Comparison of ENCODE assay signal across 8 cellular contexts in genomic region chr4:93710101-93710846, GRCh38.
DNase-seq lines count a peak whose midpoint lies in the region; ATAC-seq and TF ChIP-seq lines count a peak whose summit lies in the region.

No MANE protein-coding gene starts in this region.

- H3K4me1 ChIP-seq in tibial artery (no peaks in the 10 kb centered on the region), Karpas-422 (ENCODE audit: low read length) (no peaks in the 10 kb centered on the region)

- no peaks in the 10 kb centered on the region for H3K27me3 Mint-ChIP-seq in endothelial cell (ENCODE audit: unreplicated experiment)

- H3K9ac ChIP-seq in Karpas-422 (ENCODE audit: low read length) = no peak overlapping the region

- no peak overlapping the region for H2AFZ ChIP-seq in Karpas-422 (ENCODE audit: low read length)

- H3K27me3 ChIP-seq in tibial artery (no peaks in the 10 kb centered on the region), Karpas-422 (ENCODE audit: low read length) (no peaks in the 10 kb centered on the region), MG63 (no peaks in the 10 kb centered on the region)

- H4K20me1 ChIP-seq in Karpas-422 (ENCODE audit: insufficient read depth, low read depth, low read length) = no peaks in the 10 kb centered on the region

- TF ChIP-seq CTCF in C4-2B (conservative IDR thresholded peaks at IDR 0.05) (peak; percentile 33), endothelial cell (IDR thresholded peaks at IDR 0.05; ENCODE audit: unreplicated experiment) (peak; percentile 34), tibial artery (IDR thresholded peaks at IDR 0.05) (no peak)

- H3K4me1 Mint-ChIP-seq in endothelial cell (ENCODE audit: unreplicated experiment) = no peaks in the 10 kb centered on the region

- H3K27ac ChIP-seq in C4-2B (no peak overlapping the region), tibial artery (no peak overlapping the region), Karpas-422 (ENCODE audit: low read length) (no peak overlapping the region)

- H3K36me3 ChIP-seq in tibial artery = no peaks in the 10 kb centered on the region
- no peaks in the 10 kb centered on the region for H3K36me3 ChIP-seq in Karpas-422 (ENCODE audit: insufficient read depth, low read length)
- H3K36me3 ChIP-seq in MG63 = no peaks in the 10 kb centered on the region

- H3K9me3 ChIP-seq in tibial artery = no peaks in the 10 kb centered on the region
- H3K9me3 ChIP-seq in Karpas-422 (ENCODE audit: low read length) = no peaks in the 10 kb centered on the region
- H3K9me3 ChIP-seq in MG63 = no peaks in the 10 kb centered on the region

- no peak overlapping the region for H3K27ac Mint-ChIP-seq in endothelial cell (ENCODE audit: unreplicated experiment)

- ATAC-seq in GM19468 (IDR thresholded peaks at IDR 0.05; ENCODE audit: extremely low read depth, unreplicated experiment) (peak; percentile 34), HG03460 (IDR thresholded peaks at IDR 0.05; ENCODE audit: unreplicated experiment) (peak; percentile 69), HG03108 (IDR thresholded peaks at IDR 0.05; ENCODE audit: unreplicated experiment) (no peak)

- H3K9me2 ChIP-seq in Karpas-422 (replicated peaks; ENCODE audit: insufficient read depth, low read length) = no peaks in the 10 kb centered on the region

- no peak overlapping the region for H3K4me3 Mint-ChIP-seq in endothelial cell (ENCODE audit: unreplicated experiment)

- no peaks in the 10 kb centered on the region for H3K9me3 Mint-ChIP-seq in endothelial cell (ENCODE audit: unreplicated experiment)

- intact Hi-C loops in tibial artery (cut with DNase I; ENCODE audit: low total_unique reads) = no loop called here

- no peak overlapping the region for H3K4me3 ChIP-seq in tibial artery
- no peak overlapping the region for H3K4me3 ChIP-seq in Karpas-422 (ENCODE audit: low read length)
- no peak overlapping the region for H3K4me3 ChIP-seq in MG63

- H3K79me2 ChIP-seq in Karpas-422 (ENCODE audit: low read length) = no peaks in the 10 kb centered on the region

- H3K36me3 Mint-ChIP-seq in endothelial cell (ENCODE audit: low read depth, unreplicated experiment) = no peaks in the 10 kb centered on the region

- no peak overlapping the region for H3K4me2 ChIP-seq in Karpas-422 (ENCODE audit: low read depth, low read length, poor library complexity, severe bottlenecking)

- DNase-seq in endothelial cell (ENCODE audit: low spot score) = peak; percentile 18
- DNase-seq in tibial artery = no peak
- no peak for DNase-seq in Karpas-422
- no peak for DNase-seq in MG63

Comparison
In these comparisons a context has a peak if more than half of its experiments do, and no peak if none do; other contexts are left out.
1. CTCF ChIP-seq: peak in C4-2B (single experiment) and endothelial cell (single experiment); none in tibial artery (0 of 2).